In the genomic region with DNA sequence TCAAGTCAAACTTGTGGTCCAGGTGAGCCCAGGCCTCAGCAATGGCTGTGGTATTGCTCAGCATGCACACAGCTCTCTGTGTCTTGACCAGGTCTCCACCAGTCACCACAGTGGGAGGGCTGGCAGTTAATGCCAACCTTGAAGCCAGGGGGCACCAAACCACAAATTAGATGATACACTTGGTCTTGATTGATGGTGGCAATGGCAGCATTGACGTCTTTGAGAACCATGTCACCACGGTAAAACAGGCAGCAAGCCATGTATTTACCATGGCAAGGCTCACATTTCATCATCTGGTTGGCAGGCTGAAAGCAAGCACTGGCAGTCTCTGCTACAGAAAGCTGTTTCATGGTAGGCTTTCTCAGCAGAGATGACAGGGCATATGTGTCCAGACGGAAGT, we compare ENCODE assay signal across 9 cellular contexts. TPM values are rescaled to one million over a fixed set of nuclear protein-coding genes. Genes with fewer than 3 reads are reported as not detected.
DNase-seq lines count a peak whose midpoint lies in the region; ATAC-seq and TF ChIP-seq lines count a peak whose summit lies in the region.
"Had no signal": no experiment of that assay in that cellular context is flagged by ENCODE, and none has a peak within 500 bp of the region (broad histone marks: within the 10 kb centered on the region; RNA-seq: fewer than 3 reads in every experiment).

No MANE protein-coding gene starts in this region.

- H3K27ac ChIP-seq in 22Rv1 = no peak overlapping the region
- no peak overlapping the region for H3K27ac ChIP-seq in DOHH2 (ENCODE audit: low read depth, low read length)

- no peaks in the 10 kb centered on the region for H4K20me1 ChIP-seq in DOHH2 (ENCODE audit: control insufficient read depth, insufficient read depth, low read depth, low read length)

- H3K79me2 ChIP-seq in DOHH2 (ENCODE audit: control insufficient read depth, low read length) = no peaks in the 10 kb centered on the region

- H3F3A ChIP-seq in DOHH2 (ENCODE audit: control insufficient read depth, insufficient read depth) = no peaks in the 10 kb centered on the region

- H3K9me3 ChIP-seq in DOHH2 (ENCODE audit: control insufficient read depth, insufficient read depth, low read length) = no peaks in the 10 kb centered on the region
- H3K9me3 ChIP-seq in mucosa of descending colon = no peaks in the 10 kb centered on the region

- H3K4me2 ChIP-seq in DOHH2 (ENCODE audit: low read length) = no peak overlapping the region

- H3K4me1 ChIP-seq in DOHH2 (ENCODE audit: control insufficient read depth, low read length) (no peaks in the 10 kb centered on the region), mucosa of descending colon (ENCODE audit: low read depth) (peaks cover 2% of the 10 kb centered on the region)

- TF ChIP-seq CTCF in 22Rv1 (IDR thresholded peaks at IDR 0.05) = peak; percentile 45; the same call in 1 of the 2 replicates
- peak; percentile 49 for TF ChIP-seq CTCF in DOHH2 (IDR thresholded peaks at IDR 0.05; ENCODE audit: low read depth, low read length, poor library complexity, severe bottlenecking)
- TF ChIP-seq CTCF in fibroblast of mammary gland (conservative IDR thresholded peaks at IDR 0.05; ENCODE audit: control insufficient read depth, insufficient read depth, low read depth, low read length) = peak; percentile 23
- no peak for TF ChIP-seq CTCF in GM20000 (IDR thresholded peaks at IDR 0.05; ENCODE audit: extremely low read depth, missing control alignments)
- TF ChIP-seq CTCF in mucosa of descending colon (IDR thresholded peaks at IDR 0.05) = no peak

- H3K27me3 ChIP-seq in DOHH2 (ENCODE audit: control insufficient read depth, low read length) = 0 out of 2 replicates have a peak, but pooled peaks cover 5% of the 10 kb centered on the region

- no peaks in the 10 kb centered on the region for H3K36me3 ChIP-seq in DOHH2 (ENCODE audit: control insufficient read depth, low read length)
- no peaks in the 10 kb centered on the region for H3K36me3 ChIP-seq in mucosa of descending colon (ENCODE audit: low read depth)

- intact Hi-C loops in mucosa of descending colon (cut with DNase I, micrococcal nuclease) = no loop called here

- ATAC-seq in GM21360 (IDR thresholded peaks at IDR 0.05; ENCODE audit: unreplicated experiment) = no peak
- ATAC-seq in mucosa of descending colon = no peak
- no peak for ATAC-seq in HG02678 (IDR thresholded peaks at IDR 0.05; ENCODE audit: unreplicated experiment)

- H3K9me2 ChIP-seq in DOHH2 (replicated peaks; ENCODE audit: control insufficient read depth, low read length) = no peaks in the 10 kb centered on the region

- H3K4me3 ChIP-seq in DOHH2 (ENCODE audit: low read length) (no peak overlapping the region), fibroblast of mammary gland (ENCODE audit: control insufficient read depth, low read depth, low read length) (no peak overlapping the region), mucosa of descending colon (no peak overlapping the region)

- peak; percentile 88 for DNase-seq in NCI-H2196 (lab: John Stamatoyannopoulos, UW; ENCODE audit: unreplicated experiment)
- peak; percentile 21 for DNase-seq in fibroblast of mammary gland (ENCODE audit: low read depth)
- no peak for DNase-seq in GM20000 (ENCODE audit: low spot score)
- DNase-seq in mucosa of descending colon = no peak
- DNase-seq: activated B cell treated with CpG ODN at 0.5 μM for 24 hours had no signal

RNA-seq across cellular contexts. Expression of a gene that starts 40.0 kb away (rescaled TPM):
- total RNA-seq in mucosa of descending colon = 1 to 10 TPM in 1 of 3 donors, under 1 TPM in 2; 0.20 to 1.5 (median 0.43) TPM

Comparison
In these comparisons a context has a peak if more than half of its experiments do, and no peak if none do; other contexts are left out.
1. CTCF ChIP-seq: peak in 22Rv1 (single experiment), DOHH2 (single experiment) and fibroblast of mammary gland (single experiment); none in GM20000 (single experiment) and mucosa of descending colon (single experiment).
2. DNase-seq: peak in NCI-H2196 (single experiment) and fibroblast of mammary gland (single experiment); none in GM20000 (single experiment) and mucosa of descending colon (0 of 3).